Comparison of ENCODE assay signal across 8 cellular contexts in the genomic region with DNA sequence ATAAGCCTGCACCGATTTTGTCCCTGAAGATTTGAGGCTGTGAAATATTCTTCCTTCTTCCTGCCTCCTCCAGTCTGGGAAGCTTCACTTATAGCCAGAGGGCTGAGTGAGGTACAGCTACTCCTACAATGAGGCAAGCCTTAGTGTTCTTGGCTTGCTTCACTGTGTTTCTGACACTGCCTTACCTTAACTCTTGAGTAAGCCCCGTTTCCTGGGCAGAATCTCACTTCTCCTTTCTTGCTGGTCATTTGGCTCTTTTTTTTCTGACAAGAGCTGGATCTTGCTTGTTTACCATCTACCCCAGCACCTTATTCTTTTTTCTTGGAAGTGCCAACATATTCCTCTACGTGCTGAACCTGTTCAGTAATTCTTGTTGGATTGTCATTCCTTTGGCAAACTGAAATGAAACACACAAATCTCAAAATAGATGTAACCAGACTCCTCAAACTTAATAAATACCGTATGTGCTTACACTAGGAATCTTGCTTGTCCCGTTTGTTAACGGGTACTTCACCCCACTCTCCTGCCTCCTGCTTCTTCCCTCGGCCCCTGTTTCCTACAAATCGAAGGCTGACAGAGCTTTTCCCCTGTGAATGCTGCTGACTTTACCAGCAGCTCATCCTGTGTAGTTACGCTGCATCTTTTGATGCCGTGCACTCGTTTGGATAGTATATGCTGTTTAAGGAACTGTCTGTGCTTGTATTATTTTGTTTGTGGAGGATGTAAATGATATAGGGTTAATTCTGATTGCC.
DNase-seq lines count a peak whose midpoint lies in the region; ATAC-seq and TF ChIP-seq lines count a peak whose summit lies in the region.

No MANE protein-coding gene starts in this region.

- no peak overlapping the region for H3K4me3 ChIP-seq in thymus (ENCODE audit: low read length)

- H3K4me1 ChIP-seq in foreskin keratinocyte (peaks cover 39% of the 10 kb centered on the region), thymus (ENCODE audit: control insufficient read depth, insufficient read depth, low read length) (no peaks in the 10 kb centered on the region)

- ATAC-seq in HG02588 (IDR thresholded peaks at IDR 0.05; ENCODE audit: unreplicated experiment) (peak; percentile 91), foreskin keratinocyte (peak; percentile 87)

- H3K9me3 ChIP-seq in thymus (ENCODE audit: control insufficient read depth): no peaks in the 10 kb centered on the region

- in situ Hi-C loops in GM13976 (cut with MboI; ENCODE audit: low sequenced_read_pairs, unreplicated experiment): no loop called here

- H3K27ac ChIP-seq in foreskin keratinocyte (peak overlapping the region; percentile 26), thymus (ENCODE audit: low read depth) (peak overlapping the region; percentile 36)

- WGBS in thymus: 70% methylated on average over 11 of the region's 11 CpGs

- no peaks in the 10 kb centered on the region for H3K27me3 ChIP-seq in foreskin keratinocyte
- no peaks in the 10 kb centered on the region for H3K27me3 ChIP-seq in thymus (ENCODE audit: control insufficient read depth, insufficient read depth)

- no peak for TF ChIP-seq CTCF in GM13976 (IDR thresholded peaks at IDR 0.05; ENCODE audit: borderline replicate concordance, control extremely low read depth, extremely low read depth, insufficient read depth, missing control alignments)
- TF ChIP-seq CTCF in foreskin keratinocyte (conservative IDR thresholded peaks at IDR 0.05): no peak

- DNase-seq in GM13976 (ENCODE audit: low spot score): peak; percentile 63
- peak; percentile 88 for DNase-seq in NOMO-1 treated with DMSO at 0.1 percent for 48 hours (lab: John Stamatoyannopoulos, UW; ENCODE audit: unreplicated experiment)
- peak; percentile 53 to 81 for DNase-seq in foreskin keratinocyte
- DNase-seq in NCI-H1436 (lab: John Stamatoyannopoulos, UW): no peak
- DNase-seq in NCI-H82 (lab: John Stamatoyannopoulos, UW): no peak
- DNase-seq in NCI-H446 treated with DMSO at 0.1 percent for 48 hours (lab: John Stamatoyannopoulos, UW): no peak

- H3K36me3 ChIP-seq in thymus (ENCODE audit: control insufficient read depth, insufficient read depth): no peaks in the 10 kb centered on the region

Comparison
In these comparisons a context has a peak if more than half of its experiments do, and no peak if none do; other contexts are left out.
1. DNase-seq: peak in GM13976 (single experiment), NOMO-1 treated with DMSO at 0.1 percent for 48 hours (single experiment) and foreskin keratinocyte (2 of 2); none in NCI-H1436 (single experiment), NCI-H82 (single experiment) and NCI-H446 treated with DMSO at 0.1 percent for 48 hours (single experiment).